16 cellular contexts compared by ENCODE assay signal in genomic region chr16:51880776-51881175, GRCh38.
DNase-seq lines count a peak whose midpoint lies in the region; TF ChIP-seq lines count a peak whose summit lies in the region.
"Had no signal": no experiment of that assay in that cellular context is flagged by ENCODE, and none has a peak within 500 bp of the region (broad histone marks: within the 10 kb centered on the region; RNA-seq: fewer than 3 reads in every experiment).

No MANE protein-coding gene starts in this region.

- no peak overlapping the region for H2BK15ac ChIP-seq in neuronal stem cell (ENCODE audit: low read length)

- H3K4me3 ChIP-seq in SJCRH30 (no peak overlapping the region), fibroblast of the aortic adventitia (ENCODE audit: low read depth, low read length) (no peak overlapping the region), stomach (no peak overlapping the region), neuronal stem cell (ENCODE audit: low read length in 2 of 2) (no peak overlapping the region)
- H3K4me3 ChIP-seq: ascending aorta had no signal

- DNase-seq in EL (peak; percentile 68), SJCRH30 (no peak), fibroblast of the aortic adventitia (ENCODE audit: low read depth) (peak; percentile 79), stomach (no peak), neuronal stem cell (ENCODE audit: low spot score) (no peak), pons (ENCODE audit: low spot score) (no peak), NOMO-1 treated with DMSO at 0.1 percent for 48 hours (lab: John Stamatoyannopoulos, UW; ENCODE audit: unreplicated experiment) (no peak)
- DNase-seq in stimulated activated naive CD4-positive, alpha-beta T cell (lab: John Stamatoyannopoulos, UW): no peak
- DNase-seq: activated T-cell treated with anti-CD3 and anti-CD28 coated beads, Interleukin-2, amount 50 U/mL, for 1 hour; DMS79; islet precursor cell; NCI-H1092; NCI-H526 treated with DMSO at 0.1 percent for 48 hours; nephron progenitor cell; stimulated activated CD4-positive, alpha-beta T cell treated with anti-CD3 and anti-CD28 coated beads, Interleukin-12 subunit alpha, Interleukin-12 subunit beta, amount 100 ng/mL, for 4 hours had no signal

- H2BK5ac ChIP-seq in neuronal stem cell (ENCODE audit: low read length): no peak overlapping the region

- no peak overlapping the region for H2AK5ac ChIP-seq in neuronal stem cell (ENCODE audit: low read depth, low read length)

- no peak overlapping the region for H3K14ac ChIP-seq in neuronal stem cell (ENCODE audit: low read length)

- H3K36me3 ChIP-seq in SJCRH30 (no peaks in the 10 kb centered on the region), stomach (no peaks in the 10 kb centered on the region), neuronal stem cell (replicated peaks in 1 of 2; ENCODE audit: control insufficient read depth in 2 of 2, insufficient read depth in 2 of 2, low read length in 2 of 2) (no peaks in the 10 kb centered on the region)
- H3K36me3 ChIP-seq: ascending aorta had no signal

- intact Hi-C loops in stomach (cut with DNase I; ENCODE audit: low total_unique reads): no loop called here

- no peak overlapping the region for H2BK120ac ChIP-seq in neuronal stem cell (ENCODE audit: low read depth, low read length)

- no peaks in the 10 kb centered on the region for H3K79me1 ChIP-seq in neuronal stem cell (ENCODE audit: low read depth, low read length)

- no peak overlapping the region for H3K18ac ChIP-seq in neuronal stem cell (ENCODE audit: low read length)

- WGBS in stomach, 5 donors: 38 to 49% (median 42%) methylated on average over 4 of the region's 4 CpGs
- no CpG with 5 or more reads among the region's 4 CpGs for WGBS in neuronal stem cell (ENCODE audit: extremely low coverage in 2 of 2, insufficient read length in 2 of 2, insufficient replicate concordance in 1 of 2), 2 donors

- H3K9me3 ChIP-seq in SJCRH30 (replicated peaks) (no peaks in the 10 kb centered on the region), stomach (no peaks in the 10 kb centered on the region), neuronal stem cell (replicated peaks in 1 of 2; ENCODE audit: control insufficient read depth in 2 of 2, insufficient read depth in 1 of 2, low read depth in 1 of 2, low read length in 2 of 2) (no peaks in the 10 kb centered on the region)
- H3K9me3 ChIP-seq: ascending aorta had no signal

- peaks cover 56% of the 10 kb centered on the region for H3K4me1 ChIP-seq in SJCRH30
- H3K4me1 ChIP-seq in stomach: no peaks in the 10 kb centered on the region
- no peaks in the 10 kb centered on the region for H3K4me1 ChIP-seq in neuronal stem cell (ENCODE audit: control insufficient read depth in 2 of 2, insufficient read depth in 1 of 2, low read depth in 1 of 2, low read length in 2 of 2)
- H3K4me1 ChIP-seq: ascending aorta had no signal

- H4K91ac ChIP-seq in neuronal stem cell (ENCODE audit: low read depth, low read length, poor library complexity): no peak overlapping the region

- H3K27ac ChIP-seq in SJCRH30 (peak overlapping the region; percentile 84), stomach (peak overlapping the region in 3 of 5 donors; percentile 3 to 66 (median 52)), neuronal stem cell (replicated peaks; ENCODE audit: low read length) (no peak overlapping the region)
- H3K27ac ChIP-seq: ascending aorta had no signal

- no peak overlapping the region for H4K8ac ChIP-seq in neuronal stem cell (ENCODE audit: low read depth, low read length)

- H2BK12ac ChIP-seq in neuronal stem cell (ENCODE audit: low read length): no peak overlapping the region

- H2AFZ ChIP-seq in neuronal stem cell (ENCODE audit: low read length): no peak overlapping the region

- no peak for TF ChIP-seq CTCF in fibroblast of the aortic adventitia (IDR thresholded peaks at IDR 0.05; ENCODE audit: insufficient read depth, low read length)
- TF ChIP-seq CTCF in stomach (IDR thresholded peaks at IDR 0.05): no peak

- no peak overlapping the region for H3K9ac ChIP-seq in neuronal stem cell (ENCODE audit: low read depth, low read length, poor library complexity)

- no peak for TF ChIP-seq EP300 in stomach (IDR thresholded peaks at IDR 0.05)

- H3K23ac ChIP-seq in neuronal stem cell (ENCODE audit: low read depth, low read length, poor library complexity): no peak overlapping the region

- H3K27me3 ChIP-seq in SJCRH30: no peaks in the 10 kb centered on the region
- H3K27me3 ChIP-seq in stomach: no peaks in the 10 kb centered on the region
- H3K27me3 ChIP-seq in neuronal stem cell (ENCODE audit: control insufficient read depth in 3 of 3, insufficient read depth in 3 of 3, low read depth in 1 of 3, low read length in 3 of 3): no peaks in the 10 kb centered on the region
- H3K27me3 ChIP-seq: ascending aorta had no signal

- no peak overlapping the region for H3K4ac ChIP-seq in neuronal stem cell (ENCODE audit: low read length)

- TF ChIP-seq POLR2A in stomach (IDR thresholded peaks at IDR 0.05): no peak

- no peak overlapping the region for H3K4me2 ChIP-seq in neuronal stem cell (ENCODE audit: insufficient read depth, low read length, poor library complexity, severe bottlenecking)

Comparison
In these comparisons a context has a peak if more than half of its experiments do, and no peak if none do; other contexts are left out.
1. DNase-seq: peak in EL (single experiment) and fibroblast of the aortic adventitia (single experiment); none in SJCRH30 (0 of 2), stomach (single experiment), stimulated activated naive CD4-positive, alpha-beta T cell (0 of 6), neuronal stem cell (single experiment), pons (single experiment) and NOMO-1 treated with DMSO at 0.1 percent for 48 hours (single experiment).